ENCODE assay signal across 13 cellular contexts in genomic region chr3:179027326-179027900, GRCh38. TPM values are rescaled to one million over a fixed set of nuclear protein-coding genes. Genes with fewer than 3 reads are reported as not detected.
A peak's percentile ranks its signal among the peaks of the same experiment; 100 is the strongest.
DNase-seq lines count a peak whose midpoint lies in the region; ATAC-seq lines count a peak whose summit lies in the region.
"Had no signal": no experiment of that assay in that cellular context is flagged by ENCODE, and none has a peak within 500 bp of the region (broad histone marks: within the 10 kb centered on the region; RNA-seq: fewer than 3 reads in every experiment).

No MANE protein-coding gene starts in this region.

- H2BK12ac ChIP-seq in mesenchymal stem cell (ENCODE audit: low read length in 2 of 2): no peak overlapping the region

- no peak overlapping the region for H3K27ac ChIP-seq in CD4-positive, alpha-beta memory T cell (ENCODE audit: low read depth, low read length)
- H3K27ac ChIP-seq in KOPT-K1 (ENCODE audit: low read depth, low read length, poor library complexity, severe bottlenecking) (peak overlapping the region; percentile 19), mesenchymal stem cell (ENCODE audit: low read length, poor library complexity, severe bottlenecking) (peak overlapping the region; percentile 15)
- H3K27ac ChIP-seq: spleen had no signal

- no peak overlapping the region for H2BK120ac ChIP-seq in mesenchymal stem cell (ENCODE audit: low read depth, low read length)

- WGBS in mesenchymal stem cell: 37% methylated on average over 7 of the region's 7 CpGs

- H4K8ac ChIP-seq in mesenchymal stem cell (ENCODE audit: low read length): no peak overlapping the region

- H3K27ac Mint-ChIP-seq in CD4-positive, alpha-beta memory T cell: peak overlapping the region in 6 of 7 donors; percentile 53 to 90 (median 74)
- H3K27ac Mint-ChIP-seq: memory B cell had no signal

- H3K27me3 ChIP-seq in CD4-positive, alpha-beta memory T cell (ENCODE audit: insufficient read depth, low read length): no peaks in the 10 kb centered on the region
- H3K27me3 ChIP-seq in adipocyte (replicated peaks; ENCODE audit: control insufficient read depth, insufficient read depth, low read length) (no peaks in the 10 kb centered on the region), mesenchymal stem cell (ENCODE audit: control insufficient read depth in 1 of 2, insufficient read depth in 1 of 2, low read length in 2 of 2) (no peaks in the 10 kb centered on the region)
- H3K27me3 ChIP-seq: spleen had no signal

- H3K9me3 ChIP-seq in CD4-positive, alpha-beta memory T cell (ENCODE audit: control insufficient read depth in 1 of 2, low read length in 2 of 2): no peaks in the 10 kb centered on the region
- no peaks in the 10 kb centered on the region for H3K9me3 ChIP-seq in KOPT-K1 (ENCODE audit: insufficient read depth, low read length, poor library complexity, severe bottlenecking)
- H3K9me3 ChIP-seq in adipocyte (ENCODE audit: control insufficient read depth, low read length): no peaks in the 10 kb centered on the region
- H3K9me3 ChIP-seq in mesenchymal stem cell (ENCODE audit: control insufficient read depth, low read length): no peaks in the 10 kb centered on the region
- H3K9me3 ChIP-seq: spleen had no signal

- no peak overlapping the region for H3K23ac ChIP-seq in mesenchymal stem cell (ENCODE audit: low read length in 2 of 2)

- intact Hi-C loops in CD4-positive, alpha-beta memory T cell (cut with micrococcal nuclease): no loop called here

- H3K27me3 Mint-ChIP-seq in CD4-positive, alpha-beta memory T cell: no peaks in the 10 kb centered on the region
- H3K27me3 Mint-ChIP-seq: memory B cell had no signal

- H2BK15ac ChIP-seq in mesenchymal stem cell (ENCODE audit: low read depth, poor library complexity, severe bottlenecking): no peak overlapping the region

- CTCF ChIA-PET in CD4-positive, alpha-beta memory T cell (lab: Charles Lee; ENCODE audit: partially characterized antibody): interaction anchor here (0.6 to 4.3 kb wide), 7 partner anchors 10 to 530 kb away, joined by 3 to 22 read pairs (median 3); partner anchors contain the start of gene ZMAT3

- H3K4me1 Mint-ChIP-seq in CD4-positive, alpha-beta memory T cell: peaks cover 4 to 17% (median 15%) of the 10 kb centered on the region in 4 donors
- H3K4me1 Mint-ChIP-seq: memory B cell had no signal

- H3K9ac ChIP-seq in adipocyte (ENCODE audit: low read length) (peak overlapping the region; percentile 25), mesenchymal stem cell (ENCODE audit: low read length) (peak overlapping the region; percentile 54)

- no peak overlapping the region for H3K4me2 ChIP-seq in mesenchymal stem cell (ENCODE audit: low read length, poor library complexity, severe bottlenecking)

- DNase-seq in CD4-positive, alpha-beta memory T cell: no peak
- peak; percentile 61 for DNase-seq in adipocyte (ENCODE audit: low read depth)
- peak; percentile 79 for DNase-seq in mesenchymal stem cell
- no peak for DNase-seq in NOMO-1 (lab: John Stamatoyannopoulos, UW; ENCODE audit: unreplicated experiment in 2 of 2)
- DNase-seq in NCI-H1417 treated with DMSO at 0.1 percent for 48 hours (lab: John Stamatoyannopoulos, UW): no peak
- no peak for DNase-seq in retina
- DNase-seq: caudate nucleus, GOT3, spleen had no signal

- peak overlapping the region in 5 of 8 donors; percentile 1 to 44 (median 33) for H3K4me3 Mint-ChIP-seq in CD4-positive, alpha-beta memory T cell
- H3K4me3 Mint-ChIP-seq: memory B cell had no signal

- no peak overlapping the region for H3K4me3 ChIP-seq in CD4-positive, alpha-beta memory T cell (ENCODE audit: low read length in 2 of 2)
- H3K4me3 ChIP-seq in adipocyte (ENCODE audit: low read length) (no peak overlapping the region), mesenchymal stem cell (ENCODE audit: insufficient read depth in 1 of 2, low read depth in 1 of 2, low read length in 2 of 2) (no peak overlapping the region)
- H3K4me3 ChIP-seq: spleen had no signal

- peak overlapping the region in 1 of 2 experiments; percentile 61 for H3K18ac ChIP-seq in mesenchymal stem cell (ENCODE audit: low read depth in 1 of 2, low read length in 2 of 2)

- H3K14ac ChIP-seq in mesenchymal stem cell (ENCODE audit: low read length in 2 of 2): no peak overlapping the region

- no peaks in the 10 kb centered on the region for H3K36me3 ChIP-seq in CD4-positive, alpha-beta memory T cell (ENCODE audit: insufficient read depth, low read length)
- H3K36me3 ChIP-seq in KOPT-K1 (ENCODE audit: insufficient read depth, low read length) (peaks cover 6% of the 10 kb centered on the region; the same call in 1 of the 2 replicates), adipocyte (ENCODE audit: control insufficient read depth, insufficient read depth, low read length, severe bottlenecking) (peaks cover 42% of the 10 kb centered on the region), mesenchymal stem cell (ENCODE audit: control insufficient read depth in 1 of 2, insufficient read depth in 2 of 2, low read depth in 1 of 2, low read length in 2 of 2) (peaks cover 14 to 65% of the 10 kb centered on the region in 2 experiments)

- no peak overlapping the region for H2AFZ ChIP-seq in mesenchymal stem cell (ENCODE audit: low read depth, low read length)

- POLR2A ChIA-PET in CD4-positive, alpha-beta memory T cell (lab: Charles Lee; ENCODE audit: partially characterized antibody): interaction anchor here (1.4 to 2.1 kb wide), 2 partner anchors 10 to 44 kb away, joined by 5 to 11 read pairs; partner anchors contain the start of gene ZMAT3

- peaks cover 11% of the 10 kb centered on the region for H3K4me1 ChIP-seq in CD4-positive, alpha-beta memory T cell (ENCODE audit: insufficient read depth, low read length)
- H3K4me1 ChIP-seq in adipocyte (ENCODE audit: control insufficient read depth, insufficient read depth, low read length) (peaks cover 33% of the 10 kb centered on the region), mesenchymal stem cell (ENCODE audit: control insufficient read depth, insufficient read depth, low read depth, low read length) (peaks cover 4% of the 10 kb centered on the region)
- H3K4me1 ChIP-seq: spleen had no signal

- H2BK5ac ChIP-seq in mesenchymal stem cell (ENCODE audit: low read depth, low read length, poor library complexity, severe bottlenecking): no peak overlapping the region

- H3K79me1 ChIP-seq in mesenchymal stem cell (replicated peaks; ENCODE audit: low read length, poor library complexity, severe bottlenecking): peaks cover 5% of the 10 kb centered on the region

- no peak for ATAC-seq in HG02938 (IDR thresholded peaks at IDR 0.05; ENCODE audit: unreplicated experiment)
- ATAC-seq: Panc1 had no signal

- peaks cover 9 to 21% of the 10 kb centered on the region in 2 donors for H3K36me3 Mint-ChIP-seq in CD4-positive, alpha-beta memory T cell

- no peaks in the 10 kb centered on the region for H3K9me3 Mint-ChIP-seq in CD4-positive, alpha-beta memory T cell
- H3K9me3 Mint-ChIP-seq: memory B cell had no signal

- no peak overlapping the region for H2AK5ac ChIP-seq in mesenchymal stem cell (ENCODE audit: low read length, severe bottlenecking)

- no peak overlapping the region for H4K91ac ChIP-seq in mesenchymal stem cell (ENCODE audit: low read length)

- H3K4ac ChIP-seq in mesenchymal stem cell (ENCODE audit: low read depth in 1 of 2, low read length in 2 of 2): no peak overlapping the region

RNA-seq across cellular contexts. Expression of gene ZMAT3, which starts 44.2 kb away (rescaled TPM):
- total RNA-seq in CD4-positive, alpha-beta memory T cell: 10 to 100 TPM; 18.5 to 20.0 TPM
- 10 to 100 TPM; 13.7 to 20.5 TPM for polyA plus RNA-seq in CD4-positive, alpha-beta memory T cell
- polyA plus RNA-seq in mesenchymal stem cell (2013, experiment 1 of 2): 74.4 TPM
- 72.6 TPM for polyA plus RNA-seq in mesenchymal stem cell (2013, experiment 2 of 2)

Comparison
In these comparisons a context has a peak if more than half of its experiments do, and no peak if none do; other contexts are left out.
1. DNase-seq: peak in adipocyte (single experiment) and mesenchymal stem cell (single experiment); none in CD4-positive, alpha-beta memory T cell (0 of 5), NOMO-1 (0 of 2), NCI-H1417 treated with DMSO at 0.1 percent for 48 hours (single experiment) and retina (single experiment).